7 cellular contexts compared by ENCODE assay signal in the genomic region with DNA sequence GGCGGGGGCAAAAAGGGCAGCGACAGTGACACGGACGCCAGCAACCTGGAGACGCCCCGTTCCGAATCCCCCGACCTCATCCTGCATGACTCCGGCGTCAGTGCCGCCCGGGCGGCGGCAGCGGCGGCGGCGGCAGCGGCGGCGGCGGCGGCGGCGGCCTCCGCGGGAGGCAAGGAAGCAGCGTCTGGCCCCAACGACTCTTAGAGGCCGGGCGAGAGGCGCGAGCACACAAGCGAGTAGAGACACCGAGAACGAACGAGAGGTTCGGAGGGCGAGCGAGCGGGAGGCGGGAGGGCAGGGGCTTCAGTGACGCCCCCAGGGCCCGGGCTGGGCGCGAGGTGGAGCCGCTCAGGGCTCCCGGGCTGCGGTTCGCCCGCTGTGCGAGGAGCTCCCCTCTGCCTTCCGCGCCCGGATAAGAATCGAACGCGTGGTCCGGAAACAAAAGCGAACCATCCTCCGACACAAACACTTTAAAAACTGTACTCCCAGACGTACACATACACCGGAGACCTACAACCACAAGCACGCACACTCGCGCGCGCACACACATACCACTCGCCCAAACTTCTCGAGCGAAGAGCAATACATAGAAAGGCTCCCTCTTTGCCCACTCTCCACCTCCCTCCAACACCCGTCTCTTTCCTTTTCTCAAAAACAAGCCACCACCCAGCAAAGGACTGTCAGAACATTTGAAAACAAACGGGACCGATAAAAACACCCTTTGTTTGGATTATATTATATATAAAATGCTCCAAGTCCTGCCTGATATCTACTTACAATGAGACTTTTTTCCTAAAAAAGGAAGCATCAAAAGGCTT. TPM values are rescaled to one million over a fixed set of nuclear protein-coding genes. Genes with fewer than 3 reads are reported as not detected.
DNase-seq lines count a peak whose midpoint lies in the region; ATAC-seq and TF ChIP-seq lines count a peak whose summit lies in the region.

No MANE protein-coding gene starts in this region.

- H4K20me1 ChIP-seq in HCT116 (ENCODE audit: insufficient read depth), result no peaks in the 10 kb centered on the region
- H4K20me1 ChIP-seq in fibroblast of lung (ENCODE audit: control insufficient read depth, extremely low read depth, insufficient read depth, low read length), result no peaks in the 10 kb centered on the region

- no peaks in the 10 kb centered on the region for H3K9me3 Mint-ChIP-seq in T-helper 2 cell treated with Interferon-gamma antibody and Interleukin-4, amounts not matched to agents 5 μg/mL and 100 μg/mL, for 36 hours

- H3K4me3 Mint-ChIP-seq in T-helper 2 cell treated with Interferon-gamma antibody and Interleukin-4, amounts not matched to agents 5 μg/mL and 100 μg/mL, for 36 hours, result peak overlapping the region; percentile 80

- H3K27me3 ChIP-seq in HCT116 (ENCODE audit: insufficient read depth, low read length) (no peaks in the 10 kb centered on the region), fibroblast of lung (ENCODE audit: control insufficient read depth, insufficient read depth, low read length) (peaks cover 92% of the 10 kb centered on the region), skeletal muscle satellite cell (ENCODE audit: control insufficient read depth, insufficient read depth, low read length) (peaks cover 71% of the 10 kb centered on the region)

- peak overlapping the region; percentile 83 for H3K27ac Mint-ChIP-seq in T-helper 2 cell treated with Interferon-gamma antibody and Interleukin-4, amounts not matched to agents 5 μg/mL and 100 μg/mL, for 36 hours

- H3K36me3 Mint-ChIP-seq in T-helper 2 cell treated with Interferon-gamma antibody and Interleukin-4, amounts not matched to agents 5 μg/mL and 100 μg/mL, for 36 hours (ENCODE audit: low read depth), result no peaks in the 10 kb centered on the region

- H3K79me2 ChIP-seq in HCT116 (ENCODE audit: insufficient read depth, low read length) (no peaks in the 10 kb centered on the region), fibroblast of lung (ENCODE audit: control insufficient read depth, insufficient read depth, low read length) (no peaks in the 10 kb centered on the region)

- RAD21 ChIA-PET in HCT116 (lab: Charles Lee; ENCODE audit: low non-redundant PET in 1 of 2, low total read pairs in 2 of 2, uncharacterized antibody in 2 of 2, unreplicated experiment in 2 of 2), result no interaction called here

- H3K4me3 ChIP-seq in HCT116 (replicated peaks in 1 of 2; ENCODE audit: low read depth in 1 of 2, low read length in 2 of 2) (peak overlapping the region; percentile 56 to 64), fibroblast of lung (replicated peaks in 1 of 4; ENCODE audit: control extremely low read depth in 1 of 4, insufficient read depth in 1 of 4, low read depth in 3 of 4, low read length in 4 of 4) (no peak overlapping the region), skeletal muscle satellite cell (ENCODE audit: low read length) (peak overlapping the region; percentile 71)

- H3K4me1 ChIP-seq in HCT116 (ENCODE audit: control insufficient read depth in 1 of 2, insufficient read depth in 2 of 2, low read length in 2 of 2), result peaks cover 2 to 28% of the 10 kb centered on the region in 2 experiments; a peak in 2 of 4 replicates
- H3K4me1 ChIP-seq in fibroblast of lung (ENCODE audit: control insufficient read depth, extremely low read depth, insufficient read depth, low read length), result no peaks in the 10 kb centered on the region
- H3K4me1 ChIP-seq in skeletal muscle satellite cell (ENCODE audit: control insufficient read depth, insufficient read depth, low read length), result peaks cover 40% of the 10 kb centered on the region

- DNase-seq in GDM1 (lab: John Stamatoyannopoulos, UW) (peak; percentile 42), HCT116 (ENCODE audit: low read depth, low spot score) (no peak), fibroblast of lung (ENCODE audit: low read depth in 2 of 2) (peak; percentile 37 to 60)
- DNase-seq in T-helper 2 cell treated with Interferon-gamma antibody and Interleukin-4, amounts not matched to agents 5 μg/mL and 100 μg/mL, for 36 hours (ENCODE audit: low spot score), result no peak

- no peaks in the 10 kb centered on the region for H3K9me2 ChIP-seq in HCT116 (ENCODE audit: insufficient read depth)

- peak; percentile 41 for ATAC-seq in HCT116
- ATAC-seq in HG03045 (IDR thresholded peaks at IDR 0.05; ENCODE audit: unreplicated experiment), result no peak
- no peak for ATAC-seq in GM18520 (IDR thresholded peaks at IDR 0.05; ENCODE audit: unreplicated experiment)

- H2AFZ ChIP-seq in HCT116 (ENCODE audit: low read depth, low read length, poor library complexity, severe bottlenecking) (peak overlapping the region; percentile 75), fibroblast of lung (ENCODE audit: low read length) (no peak overlapping the region)

- intact Hi-C loops in HCT116 (cut with micrococcal nuclease), result loop anchor here (5.0 to 10.0 kb wide), 2 partner anchors 90 to 373 kb away; partner anchors contain the start of genes OLA1 and SP3

- peaks cover 33% of the 10 kb centered on the region for H3K4me1 Mint-ChIP-seq in T-helper 2 cell treated with Interferon-gamma antibody and Interleukin-4, amounts not matched to agents 5 μg/mL and 100 μg/mL, for 36 hours (ENCODE audit: low read depth)

- H3K9ac ChIP-seq in HCT116 (ENCODE audit: low read length) (peak overlapping the region; percentile 60), fibroblast of lung (ENCODE audit: insufficient read depth, low read length) (no peak overlapping the region), skeletal muscle satellite cell (ENCODE audit: low read depth, low read length) (no peak overlapping the region)

- no peaks in the 10 kb centered on the region for H3K36me3 ChIP-seq in HCT116 (ENCODE audit: control insufficient read depth in 1 of 2, insufficient read depth in 2 of 2, low read length in 2 of 2)
- H3K36me3 ChIP-seq in fibroblast of lung (ENCODE audit: control insufficient read depth, insufficient read depth, low read length), result no peaks in the 10 kb centered on the region
- H3K36me3 ChIP-seq in skeletal muscle satellite cell (ENCODE audit: insufficient read depth, low read length), result no peaks in the 10 kb centered on the region

- peak overlapping the region; percentile 71 for H3K27ac ChIP-seq in HCT116 (ENCODE audit: low read depth, low read length)
- no peak overlapping the region for H3K27ac ChIP-seq in fibroblast of lung (ENCODE audit: insufficient read depth, low read length)

- no peak for TF ChIP-seq RAD21 in HCT116 (IDR thresholded peaks at IDR 0.05; ENCODE audit: low read depth)

- TF ChIP-seq POLR2A in HCT116 (IDR thresholded peaks at IDR 0.05; ENCODE audit: borderline replicate concordance, extremely low read depth, insufficient read depth, insufficient read length), result no peak

- no TSS peak for BruUV-seq in HCT116 (replicated peaks; lab: Mats Ljungman, UMichigan)

- POLR2A ChIA-PET in HCT116 (lab: Charles Lee), result interaction anchor here (0.6 to 1.2 kb wide), 3 partner anchors 13 to 398 kb away, joined by 3 to 6 read pairs (median 4); partner anchors contain the start of gene OLA1

- TF ChIP-seq CTCF in HCT116 (IDR thresholded peaks at IDR 0.05 in 2 of 3, conservative IDR thresholded peaks at IDR 0.05 in 1 of 3; ENCODE audit: borderline replicate concordance in 1 of 3, insufficient read depth in 1 of 3, low read depth in 2 of 3, low read length in 2 of 3), result no peak
- TF ChIP-seq CTCF in fibroblast of lung (conservative IDR thresholded peaks at IDR 0.05 in 1 of 2, IDR thresholded peaks at IDR 0.05 in 1 of 2; ENCODE audit: low read depth in 1 of 2, low read length in 2 of 2), result no peak

- CTCF ChIA-PET in HCT116 (lab: Charles Lee), result interaction anchor here (0.6 to 1.3 kb wide), 6 partner anchors 11 to 937 kb away, joined by 3 to 5 read pairs (median 3); no protein-coding TSS in a partner anchor

- peak overlapping the region; percentile 89 for H3K4me2 ChIP-seq in HCT116 (ENCODE audit: low read length)
- H3K4me2 ChIP-seq in fibroblast of lung (ENCODE audit: extremely low read depth, insufficient read depth, low read length), result peak overlapping the region; percentile 32
- peak overlapping the region; percentile 98 for H3K4me2 ChIP-seq in skeletal muscle satellite cell (ENCODE audit: low read length)

- H3K9me3 ChIP-seq in HCT116 (ENCODE audit: control insufficient read depth in 1 of 2, insufficient read depth in 1 of 2, low read depth in 1 of 2, low read length in 2 of 2) (no peaks in the 10 kb centered on the region), fibroblast of lung (ENCODE audit: control insufficient read depth, insufficient read depth, low read depth, low read length) (no peaks in the 10 kb centered on the region), skeletal muscle satellite cell (replicated peaks; ENCODE audit: low read length) (no peaks in the 10 kb centered on the region)

- H3K27me3 Mint-ChIP-seq in T-helper 2 cell treated with Interferon-gamma antibody and Interleukin-4, amounts not matched to agents 5 μg/mL and 100 μg/mL, for 36 hours (ENCODE audit: low read depth), result peaks cover 64% of the 10 kb centered on the region

TF ChIP-seq in HCT116, 20 proteins besides CTCF, POLR2A, EP300 and RAD21 (continues in another document):
- TF ChIP-seq FOSL1 (IDR thresholded peaks at IDR 0.05; ENCODE audit: low read depth) (no peak), ELF1 (IDR thresholded peaks at IDR 0.05; ENCODE audit: borderline replicate concordance, low read depth) (no peak), CEBPB (IDR thresholded peaks at IDR 0.05; ENCODE audit: low read depth) (no peak), ZFX (IDR thresholded peaks at IDR 0.05) (no peak), CBX3 (IDR thresholded peaks at IDR 0.05; ENCODE audit: low read depth) (no peak), SIN3A (IDR thresholded peaks at IDR 0.05; ENCODE audit: low read depth) (no peak), MAX (IDR thresholded peaks at IDR 0.05) (no peak)
- TF ChIP-seq, protein P1, sequence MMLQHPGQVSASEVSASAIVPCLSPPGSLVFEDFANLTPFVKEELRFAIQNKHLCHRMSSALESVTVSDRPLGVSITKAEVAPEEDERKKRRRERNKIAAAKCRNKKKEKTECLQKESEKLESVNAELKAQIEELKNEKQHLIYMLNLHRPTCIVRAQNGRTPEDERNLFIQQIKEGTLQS (IDR thresholded peaks at IDR 0.05), result no peak

RNA-seq across cellular contexts. Expression of gene SP9, which starts 2.8 kb away (rescaled TPM):
- total RNA-seq in HCT116 (2021; ENCODE audit: unreplicated experiment), result 0.69 TPM
- 0.24 and 0.35 TPM in 2 replicates for polyA plus RNA-seq in HCT116 (2012)
- total RNA-seq in fibroblast of lung, result not detected in 2 replicates
- polyA plus RNA-seq in fibroblast of lung, result not detected in 2 replicates
- polyA plus RNA-seq in fibroblast of lung (2012), result not detected in 2 replicates
- polyA minus RNA-seq in fibroblast of lung (ENCODE audit: low replicate concordance), result not detected in 2 replicates
- total RNA-seq in skeletal muscle satellite cell (2012; rRNA removed), result 0.22 and 0.25 TPM in 2 replicates

RNA-seq across cellular contexts. Expression of gene SCRN3, which starts 58.0 kb away (rescaled TPM):
- total RNA-seq in HCT116 (2021; ENCODE audit: unreplicated experiment) (7.7 TPM), fibroblast of lung (33.4 and 39.1 TPM in 2 replicates)
- 3.3 and 6.5 TPM in 2 replicates for polyA plus RNA-seq in HCT116 (2012)
- polyA plus RNA-seq in fibroblast of lung, result 24.5 and 29.2 TPM in 2 replicates
- 21.8 and 26.5 TPM in 2 replicates for polyA plus RNA-seq in fibroblast of lung (2012)
- polyA minus RNA-seq in fibroblast of lung (ENCODE audit: low replicate concordance), result 0.35 and 1.3 TPM in 2 replicates
- total RNA-seq in skeletal muscle satellite cell (2012; rRNA removed), result 15.7 and 19.3 TPM in 2 replicates

Comparison
In these comparisons a context has a peak if more than half of its experiments do, and no peak if none do; other contexts are left out.
1. DNase-seq: peak in GDM1 (single experiment) and fibroblast of lung (2 of 2); none in HCT116 (single experiment) and T-helper 2 cell treated with Interferon-gamma antibody and Interleukin-4, amounts not matched to agents 5 μg/mL and 100 μg/mL, for 36 hours (single experiment).
2. H3K4me2 ChIP-seq: peak in every context shown above with its lines; median percentile 98 in skeletal muscle satellite cell; 89 in HCT116; 32 in fibroblast of lung.
3. H3K4me3 ChIP-seq: peak in HCT116 (2 of 2) and skeletal muscle satellite cell (single experiment); none in fibroblast of lung (0 of 4).